8 cellular contexts compared by ENCODE assay signal in genomic region chr3:142448424-142448823, GRCh38. TPM values are rescaled to one million over a fixed set of nuclear protein-coding genes. Genes with fewer than 3 reads are reported as not detected.
DNase-seq lines count a peak whose midpoint lies in the region; ATAC-seq and TF ChIP-seq lines count a peak whose summit lies in the region.

No MANE protein-coding gene starts in this region.

- H3K4me3 Mint-ChIP-seq in activated T-helper 17 cell treated with anti-CD3 and anti-CD28 coated beads, Interleukin-2, amount 50 U/mL, for 72 hours = peak overlapping the region; percentile 95

- no peak for TF ChIP-seq EP300 in suprapubic skin (IDR thresholded peaks at IDR 0.05)

- peak overlapping the region; percentile 95 for H3K27ac ChIP-seq in suprapubic skin

- ATAC-seq in activated T-helper 17 cell treated with anti-CD3 and anti-CD28 coated beads, Interleukin-2, amount 50 U/mL, for 72 hours (replicated peaks) = no peak
- no peak for ATAC-seq in HG03571 (IDR thresholded peaks at IDR 0.05; ENCODE audit: unreplicated experiment)

- 22% methylated on average over 10 of the region's 10 CpGs for WGBS in suprapubic skin

- DNase-seq in NCI-H2227 treated with DMSO at 0.1 percent for 48 hours (lab: John Stamatoyannopoulos, UW) (peak; percentile 41), NCI-H2227 (lab: John Stamatoyannopoulos, UW; ENCODE audit: unreplicated experiment) (no peak), inferior parietal cortex (ENCODE audit: extremely low spot score) (peak; percentile 29), suprapubic skin (ENCODE audit: low spot score in 2 of 2) (no peak), cerebellum (ENCODE audit: low spot score) (no peak), SHP77 (lab: John Stamatoyannopoulos, UW) (no peak)

- peaks cover 27% of the 10 kb centered on the region for H3K4me1 ChIP-seq in suprapubic skin

- no peaks in the 10 kb centered on the region for H3K27me3 ChIP-seq in suprapubic skin

- H3K27me3 Mint-ChIP-seq in activated T-helper 17 cell treated with anti-CD3 and anti-CD28 coated beads, Interleukin-2, amount 50 U/mL, for 72 hours = no peaks in the 10 kb centered on the region

- no peaks in the 10 kb centered on the region for H3K9me3 Mint-ChIP-seq in activated T-helper 17 cell treated with anti-CD3 and anti-CD28 coated beads, Interleukin-2, amount 50 U/mL, for 72 hours

- H3K4me1 Mint-ChIP-seq in activated T-helper 17 cell treated with anti-CD3 and anti-CD28 coated beads, Interleukin-2, amount 50 U/mL, for 72 hours = peaks cover 25% of the 10 kb centered on the region

- peak overlapping the region; percentile 98 for H3K27ac Mint-ChIP-seq in activated T-helper 17 cell treated with anti-CD3 and anti-CD28 coated beads, Interleukin-2, amount 50 U/mL, for 72 hours

- H3K4me3 ChIP-seq in suprapubic skin = peak overlapping the region; percentile 84

- H3K36me3 ChIP-seq in suprapubic skin = peaks cover 27% of the 10 kb centered on the region

- no peaks in the 10 kb centered on the region for H3K9me3 ChIP-seq in suprapubic skin

- TF ChIP-seq CTCF in suprapubic skin (IDR thresholded peaks at IDR 0.05) = no peak

- H3K36me3 Mint-ChIP-seq in activated T-helper 17 cell treated with anti-CD3 and anti-CD28 coated beads, Interleukin-2, amount 50 U/mL, for 72 hours (ENCODE audit: low read depth) = peaks cover 71% of the 10 kb centered on the region

- no peak for TF ChIP-seq POLR2A in suprapubic skin (IDR thresholded peaks at IDR 0.05)

RNA-seq across cellular contexts. Expression of gene XRN1, which starts 0.6 kb away (rescaled TPM):
- total RNA-seq in activated T-helper 17 cell treated with anti-CD3 and anti-CD28 coated beads, Interleukin-2, amount 50 U/mL, for 72 hours = 10 to 100 TPM; 51.4 to 94.3 TPM
- total RNA-seq in suprapubic skin (10 to 100 TPM; 32.2 to 89.6 (median 36.6) TPM), cerebellum (64.8 TPM)

Comparison
In these comparisons a context has a peak if more than half of its experiments do, and no peak if none do; other contexts are left out.
1. DNase-seq: peak in NCI-H2227 treated with DMSO at 0.1 percent for 48 hours (single experiment) and inferior parietal cortex (single experiment); none in NCI-H2227 (single experiment), suprapubic skin (0 of 2), cerebellum (single experiment) and SHP77 (0 of 2).